Comparison of ENCODE assay signal across 8 cellular contexts in the genomic region with DNA sequence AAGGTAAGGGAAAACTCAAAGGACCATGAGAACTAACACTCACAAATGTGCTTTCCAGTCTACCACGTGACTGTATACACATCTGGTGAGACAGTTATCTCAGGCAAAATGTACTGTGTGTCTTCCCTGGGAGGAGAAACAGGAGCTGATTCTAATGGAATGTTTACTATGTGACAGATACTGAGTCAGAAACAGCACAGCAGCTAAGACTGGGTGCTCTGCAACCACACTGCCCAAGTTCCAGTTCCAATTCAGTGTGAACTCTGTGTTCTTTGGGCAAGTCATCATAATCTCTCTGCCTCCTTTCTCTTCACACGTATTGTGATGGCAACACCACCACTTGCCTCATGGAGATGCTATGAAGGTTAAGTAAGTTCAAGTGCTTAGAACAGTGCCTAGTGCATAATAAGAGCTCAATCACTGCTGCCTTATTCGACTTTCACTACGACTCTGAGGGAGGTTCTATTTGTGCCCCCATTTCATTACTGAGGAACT.
DNase-seq lines count a peak whose midpoint lies in the region; ATAC-seq, FAIRE-seq and TF ChIP-seq lines count a peak whose summit lies in the region.

No MANE protein-coding gene starts in this region.

- ATAC-seq in HG02610 (IDR thresholded peaks at IDR 0.05; ENCODE audit: unreplicated experiment) (peak; percentile 33), pancreas (peak in 3 of 4 donors; percentile 55 to 63 (median 61))

- DNase-seq in ELR (ENCODE audit: low read depth) (peak; percentile 98), esophagus muscularis mucosa (ENCODE audit: extremely low spot score) (no peak), pancreas (no peak), NCI-H1092 treated with DMSO at 0.1 percent for 48 hours (lab: John Stamatoyannopoulos, UW) (no peak), NCI-H1694 (lab: John Stamatoyannopoulos, UW) (no peak), NCI-H345 treated with DMSO at 0.1 percent for 48 hours (lab: John Stamatoyannopoulos, UW; ENCODE audit: unreplicated experiment) (no peak)

- H3K36me3 ChIP-seq in esophagus muscularis mucosa (peaks cover 0 to 12% (median 9%) of the 10 kb centered on the region in 4 donors), pancreas (no peaks in the 10 kb centered on the region)

- H3K9me3 ChIP-seq in esophagus muscularis mucosa (no peaks in the 10 kb centered on the region), pancreas (no peaks in the 10 kb centered on the region)

- no peak overlapping the region for H3K4me3 Mint-ChIP-seq in T-helper 1 cell treated with Interleukin-12 subunit alpha and Interleukin-12 subunit beta and Interleukin-4 antibody, amounts not matched to agents 30 μg/mL and 1 μg/mL, for 36 hours

- H3K4me1 Mint-ChIP-seq in T-helper 1 cell treated with Interleukin-12 subunit alpha and Interleukin-12 subunit beta and Interleukin-4 antibody, amounts not matched to agents 30 μg/mL and 1 μg/mL, for 36 hours (ENCODE audit: low read depth): peaks cover 47% of the 10 kb centered on the region

- no peak for FAIRE-seq in pancreas (lab: Jason Lieb, UNC)

- H3K4me1 ChIP-seq in esophagus muscularis mucosa (peaks cover 71 to 81% (median 75%) of the 10 kb centered on the region in 4 donors), pancreas (peaks cover 0 to 41% (median 17%) of the 10 kb centered on the region in 3 donors)

- no peaks in the 10 kb centered on the region for H3K27me3 ChIP-seq in esophagus muscularis mucosa
- H3K27me3 ChIP-seq in pancreas: no peaks in the 10 kb centered on the region

- TF ChIP-seq POLR2A in esophagus muscularis mucosa (IDR thresholded peaks at IDR 0.05; ENCODE audit: low read depth): no peak

- H3K27ac ChIP-seq in esophagus muscularis mucosa (replicated peaks in 1 of 4) (peak overlapping the region; percentile 79 to 88 (median 85)), pancreas (peak overlapping the region in 2 of 4 donors; percentile 5 to 50)

- peak; percentile 95 for TF ChIP-seq EP300 in esophagus muscularis mucosa (IDR thresholded peaks at IDR 0.05)

- WGBS in esophagus muscularis mucosa: 27% methylated on average over 4 of the region's 4 CpGs
- 50 to 57% methylated on average over 4 of the region's 4 CpGs for WGBS in pancreas, 2 donors

- intact Hi-C loops in esophagus muscularis mucosa (cut with DNase I) (no loop called here), pancreas (cut with DNase I) (no loop called here)

- H3K27ac Mint-ChIP-seq in T-helper 1 cell treated with Interleukin-12 subunit alpha and Interleukin-12 subunit beta and Interleukin-4 antibody, amounts not matched to agents 30 μg/mL and 1 μg/mL, for 36 hours: peak overlapping the region; percentile 75

- no peak overlapping the region for H3K4me3 ChIP-seq in esophagus muscularis mucosa
- H3K4me3 ChIP-seq in pancreas: no peak overlapping the region

- H3K36me3 Mint-ChIP-seq in T-helper 1 cell treated with Interleukin-12 subunit alpha and Interleukin-12 subunit beta and Interleukin-4 antibody, amounts not matched to agents 30 μg/mL and 1 μg/mL, for 36 hours (ENCODE audit: low read depth): peaks cover 15% of the 10 kb centered on the region

- H3K9me3 Mint-ChIP-seq in T-helper 1 cell treated with Interleukin-12 subunit alpha and Interleukin-12 subunit beta and Interleukin-4 antibody, amounts not matched to agents 30 μg/mL and 1 μg/mL, for 36 hours: no peaks in the 10 kb centered on the region

- no peak for TF ChIP-seq CTCF in esophagus muscularis mucosa (IDR thresholded peaks at IDR 0.05)
- TF ChIP-seq CTCF in pancreas (IDR thresholded peaks at IDR 0.05): no peak

- no peaks in the 10 kb centered on the region for H3K27me3 Mint-ChIP-seq in T-helper 1 cell treated with Interleukin-12 subunit alpha and Interleukin-12 subunit beta and Interleukin-4 antibody, amounts not matched to agents 30 μg/mL and 1 μg/mL, for 36 hours (ENCODE audit: low read depth)
